Comparison of ENCODE assay signal across 8 cellular contexts in genomic region chr22:43014062-43014875, GRCh38. TPM values are rescaled to one million over a fixed set of nuclear protein-coding genes. Genes with fewer than 3 reads are reported as not detected.
DNase-seq lines count a peak whose midpoint lies in the region; ATAC-seq and TF ChIP-seq lines count a peak whose summit lies in the region.

No MANE protein-coding gene starts in this region.

- H3K9me2 ChIP-seq in Karpas-422 (replicated peaks; ENCODE audit: insufficient read depth, low read length) = no peaks in the 10 kb centered on the region

- H3K9me3 ChIP-seq in Karpas-422 (ENCODE audit: low read length) (no peaks in the 10 kb centered on the region), aorta (ENCODE audit: control insufficient read depth, low read length) (no peaks in the 10 kb centered on the region)

- no peaks in the 10 kb centered on the region for H3K27me3 ChIP-seq in Karpas-422 (ENCODE audit: low read length)
- H3K27me3 ChIP-seq in aorta (ENCODE audit: control insufficient read depth in 1 of 2, insufficient read depth in 2 of 2, low read length in 1 of 2) = no peaks in the 10 kb centered on the region

- peak overlapping the region; percentile 77 for H3K9ac ChIP-seq in Karpas-422 (ENCODE audit: low read length)

- peaks cover 19% of the 10 kb centered on the region for H4K20me1 ChIP-seq in Karpas-422 (ENCODE audit: insufficient read depth, low read depth, low read length)

- peak overlapping the region; percentile 97 to 99 (median 97) for H3K4me3 Mint-ChIP-seq in nephron

- no peak for DNase-seq in activated CD4-positive, CD25-positive, alpha-beta regulatory T cell treated with anti-CD3 and anti-CD28 coated beads, Interleukin-2, amount 50 U/mL, for 72 hours
- DNase-seq in Karpas-422 = peak; percentile 65
- peak; percentile 70 for DNase-seq in activated CD8-positive, alpha-beta memory T cell treated with anti-CD3 and anti-CD28 coated beads for 24 hours
- peak; percentile 42 to 52 for DNase-seq in erythroblast (lab: John Stamatoyannopoulos, UW)
- DNase-seq in aorta = peak; percentile 73 to 86
- no peak for DNase-seq in NOMO-1 treated with dmso at 0.1 percent for 144 hours (lab: John Stamatoyannopoulos, UW; ENCODE audit: unreplicated experiment)

- no peak overlapping the region for H3K27ac ChIP-seq in Karpas-422 (ENCODE audit: low read length)
- H3K27ac ChIP-seq in aorta (ENCODE audit: low read depth in 1 of 2, low read length in 2 of 2) = peak overlapping the region in 1 of 2 donors; percentile 52

- peak overlapping the region; percentile 84 for H2AFZ ChIP-seq in Karpas-422 (ENCODE audit: low read length)

- H3K4me2 ChIP-seq in Karpas-422 (ENCODE audit: low read depth, low read length, poor library complexity, severe bottlenecking) = peak overlapping the region; percentile 69

- no peaks in the 10 kb centered on the region for H3K79me2 ChIP-seq in Karpas-422 (ENCODE audit: low read length)

- H3K9me3 Mint-ChIP-seq in nephron = no peaks in the 10 kb centered on the region

- intact Hi-C loops in aorta (cut with DNase I) = loop anchor here in 1 of 2 donors (5.0 to 10.0 kb wide), 2 partner anchors 82 to 109 kb away; no protein-coding TSS in a partner anchor

- H3K36me3 ChIP-seq in Karpas-422 (ENCODE audit: insufficient read depth, low read length) (no peaks in the 10 kb centered on the region), aorta (ENCODE audit: control insufficient read depth in 1 of 2, insufficient read depth in 2 of 2, low read length in 1 of 2) (no peaks in the 10 kb centered on the region)

- no peaks in the 10 kb centered on the region for H3K36me3 Mint-ChIP-seq in nephron (ENCODE audit: low read depth)

- TF ChIP-seq POLR2A in erythroblast (IDR thresholded peaks at IDR 0.05; ENCODE audit: low read length) = no peak

- peaks cover 7% of the 10 kb centered on the region for H3K27me3 Mint-ChIP-seq in nephron (ENCODE audit: low read depth)

- no peak for TF ChIP-seq CTCF in nephron (IDR thresholded peaks at IDR 0.05; ENCODE audit: unreplicated experiment in 3 of 3)

- 1 to 2% methylated on average over 31 to 47 of the region's 47 CpGs for WGBS in aorta, 2 donors

- H3K4me1 Mint-ChIP-seq in nephron = peaks cover 29% of the 10 kb centered on the region

- H3K27ac Mint-ChIP-seq in nephron = peak overlapping the region; percentile 56 to 95 (median 80)

- H3K4me1 ChIP-seq in Karpas-422 (ENCODE audit: low read length) (peaks cover 16% of the 10 kb centered on the region), aorta (ENCODE audit: control insufficient read depth in 1 of 2, insufficient read depth in 2 of 2, low read length in 2 of 2) (no peaks in the 10 kb centered on the region)

- H3K4me3 ChIP-seq in Karpas-422 (ENCODE audit: low read length) = peak overlapping the region; percentile 87
- H3K4me3 ChIP-seq in aorta (ENCODE audit: low read length in 2 of 2) = peak overlapping the region; percentile 64 to 94

- ATAC-seq in activated CD4-positive, CD25-positive, alpha-beta regulatory T cell treated with anti-CD3 and anti-CD28 coated beads, Interleukin-2, amount 50 U/mL, for 24 hours = peak; percentile 4 to 7
- peak; percentile 43 for ATAC-seq in aorta (ENCODE audit: low FRiP score)

RNA-seq across cellular contexts. Expression of gene PACSIN2, which starts 0.7 kb away (rescaled TPM):
- 8.3 and 10.9 TPM in 2 replicates for total RNA-seq in Karpas-422 (2014; rRNA removed; shearing (Covaris generic); ENCODE audit: low replicate concordance)
- total RNA-seq in aorta = 100 to 1,000 TPM in 1 of 2 donors, 10 to 100 TPM in 1; 59.1 to 127 TPM
- 100 to 1,000 TPM in 1 of 2 donors, 10 to 100 TPM in 1; 50.5 to 110 TPM for polyA plus RNA-seq in aorta

Comparison
In these comparisons a context has a peak if more than half of its experiments do, and no peak if none do; other contexts are left out.
1. DNase-seq: peak in Karpas-422 (single experiment), activated CD8-positive, alpha-beta memory T cell treated with anti-CD3 and anti-CD28 coated beads for 24 hours (single experiment), erythroblast (2 of 2) and aorta (2 of 2); none in activated CD4-positive, CD25-positive, alpha-beta regulatory T cell treated with anti-CD3 and anti-CD28 coated beads, Interleukin-2, amount 50 U/mL, for 72 hours (single experiment) and NOMO-1 treated with dmso at 0.1 percent for 144 hours (single experiment).